In the genomic region with DNA sequence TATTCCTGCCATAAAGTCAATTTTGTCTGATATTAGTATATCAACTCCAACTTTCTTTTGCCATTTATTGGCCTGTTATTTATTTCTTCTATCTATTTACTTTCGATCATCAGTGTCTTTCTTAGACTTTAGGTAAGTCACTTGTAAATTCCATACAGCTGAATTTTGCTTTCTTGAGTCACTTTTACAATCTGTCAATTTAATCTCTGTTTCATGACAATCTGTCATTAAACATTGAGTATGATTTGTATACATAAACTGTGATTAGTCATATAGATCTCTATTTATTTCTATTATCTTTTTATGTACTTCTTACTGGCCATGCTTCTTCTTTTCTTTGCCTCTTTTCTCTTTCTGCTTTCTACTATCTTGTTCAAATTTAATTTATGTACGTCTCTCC, we compare ENCODE assay signal across 3 cellular contexts.
"Had no signal": no experiment of that assay in that cellular context is flagged by ENCODE, and none has a peak within 500 bp of the region (broad histone marks: within the 10 kb centered on the region; RNA-seq: fewer than 3 reads in every experiment).

No MANE protein-coding gene starts in this region.

- H3K4me3 ChIP-seq: GM12878 had no signal

- DNase-seq: GDM1, GF-D8 had no signal

- ATAC-seq: GM12878 had no signal
